In genomic region chr17:66228887-66229782, GRCh38 we compare ENCODE assay signal across 1 cellular context.
TF ChIP-seq lines count a peak whose summit lies in the region.

TSS of gene APOH (minus strand) at chr17:66229415. CDS start at chr17:66229379, 36 bp downstream.

TF ChIP-seq in SK-N-SH, 30 proteins besides CTCF, POLR2A, EP300 and RAD21 (continued from another document):
- TF ChIP-seq REST (IDR thresholded peaks at IDR 0.05; ENCODE audit: low read depth, low read length) (no peak), TAF1 (IDR thresholded peaks at IDR 0.05; ENCODE audit: borderline replicate concordance, low read depth, low read length) (no peak), NRF1 (IDR thresholded peaks at IDR 0.05; ENCODE audit: low read depth, low read length) (no peak)
